In the genomic region with DNA sequence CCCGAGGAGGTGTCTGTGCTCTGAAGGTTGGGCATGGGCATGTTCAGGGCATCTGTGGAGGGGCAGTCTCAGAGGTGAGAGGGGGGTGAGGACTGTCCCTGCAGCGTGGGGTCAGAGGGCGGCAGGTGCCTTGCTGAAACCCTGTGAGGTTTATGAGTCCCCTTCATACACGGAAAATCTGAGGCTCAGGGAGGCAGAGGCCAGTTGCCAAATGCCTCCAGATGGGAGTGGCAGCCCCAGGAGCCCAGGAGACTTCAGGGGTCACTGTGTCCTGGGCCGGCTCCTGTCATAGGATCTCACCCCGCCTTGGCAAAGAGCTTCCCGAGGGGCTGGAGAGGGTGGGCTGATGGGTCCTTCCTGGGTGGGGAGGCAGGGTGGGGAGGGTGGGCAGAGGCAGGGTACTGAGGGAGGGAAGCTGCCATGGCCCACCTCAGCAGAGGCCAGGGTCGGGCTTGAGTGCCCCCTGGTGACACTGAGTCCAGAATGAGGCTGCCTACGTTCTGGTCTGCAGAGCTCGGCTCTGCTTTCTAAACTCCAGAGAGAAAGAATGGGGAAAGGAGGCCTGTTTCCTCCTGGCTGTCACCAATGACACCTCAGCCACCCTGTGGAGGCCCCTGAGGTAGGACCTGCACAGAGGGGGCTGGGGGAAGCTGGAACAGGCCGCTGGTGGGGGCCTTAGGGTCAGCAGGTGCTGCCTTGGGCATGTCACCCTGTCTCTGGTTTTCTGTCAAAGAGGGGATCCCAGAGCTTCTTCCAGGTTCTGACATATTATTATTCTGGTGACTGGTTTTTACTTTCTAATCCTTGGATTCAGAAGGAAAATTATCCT, we compare ENCODE assay signal across 1 cellular context.
TF ChIP-seq lines count a peak whose summit lies in the region.

No MANE protein-coding gene starts in this region.

TF ChIP-seq in HepG2, 621 proteins besides CTCF, POLR2A, EP300 and RAD21:
- no peak for TF ChIP-seq ETV5 (CRISPR knock-in tag; IDR thresholded peaks at IDR 0.05; ENCODE audit: borderline replicate concordance)
- TF ChIP-seq ZMYM4 (CRISPR knock-in tag; IDR thresholded peaks at IDR 0.05), result no peak
- no peak for TF ChIP-seq DR1 (CRISPR knock-in tag; IDR thresholded peaks at IDR 0.05)
- TF ChIP-seq TBL1XR1 (IDR thresholded peaks at IDR 0.05; ENCODE audit: borderline replicate concordance, low read length, partially characterized antibody), result no peak
- no peak for TF ChIP-seq ZNF17 (CRISPR knock-in tag; IDR thresholded peaks at IDR 0.05)
